Comparison of ENCODE assay signal across 16 cellular contexts in genomic region chr4:5973033-5973432, GRCh38. TPM values are rescaled to one million over a fixed set of nuclear protein-coding genes. Genes with fewer than 3 reads are reported as not detected.
DNase-seq lines count a peak whose midpoint lies in the region; ATAC-seq and TF ChIP-seq lines count a peak whose summit lies in the region.
"Had no signal": no experiment of that assay in that cellular context is flagged by ENCODE, and none has a peak within 500 bp of the region (broad histone marks: within the 10 kb centered on the region; RNA-seq: fewer than 3 reads in every experiment).

No MANE protein-coding gene starts in this region.

- DNase-seq in IMR-90 (no peak), WERI-Rb-1 (peak; percentile 2), endodermal cell (peak; percentile 29), stomach (peak; percentile 17), aorta (no peak), NCI-H345 (lab: John Stamatoyannopoulos, UW) (no peak)
- DNase-seq: BE2C; CD4-positive, alpha-beta memory T cell; DMS153; DMS79 treated with DMSO at 0.1 percent for 48 hours; EL; H9 had no signal

- H2AK5ac ChIP-seq in IMR-90 (ENCODE audit: low read depth, low read length): no peak overlapping the region

- H3K18ac ChIP-seq in IMR-90 (ENCODE audit: low read depth, low read length): no peak overlapping the region

- H2AFZ ChIP-seq in IMR-90 (replicated peaks; ENCODE audit: low read length, poor library complexity): peak overlapping the region; percentile 11
- H2AFZ ChIP-seq: GM23338 had no signal

- H3K4me1 Mint-ChIP-seq in endodermal cell: peaks cover 7% of the 10 kb centered on the region
- H3K4me1 Mint-ChIP-seq: CD4-positive, alpha-beta memory T cell had no signal

- TF ChIP-seq EP300 in stomach (IDR thresholded peaks at IDR 0.05): no peak

- no peak overlapping the region for H4K91ac ChIP-seq in IMR-90 (ENCODE audit: insufficient read depth, low read depth, low read length)

- H3K14ac ChIP-seq in IMR-90 (replicated peaks; ENCODE audit: low read depth, low read length): no peak overlapping the region

- dilution Hi-C loops in IMR-90 (cut with HindIII; ENCODE audit: low sequenced_read_pairs, unreplicated experiment): no loop called here

- WGBS in IMR-90 (ENCODE audit: extremely low coverage in 2 of 2, insufficient read length in 1 of 2), 2 experiments: 59% methylated on average over 8 of the region's 10 CpGs; no CpG with 5 or more reads in 1 of the 2 experiments
- WGBS in endodermal cell (ENCODE audit: insufficient coverage in 1 of 2, insufficient read length in 1 of 2), 2 experiments: 86 to 88% methylated on average over 5 to 10 of the region's 10 CpGs
- WGBS in stomach, 5 donors: 61 to 76% (median 69%) methylated on average over 10 of the region's 10 CpGs
- 69 to 74% methylated on average over 10 of the region's 10 CpGs for WGBS in aorta, 2 donors

- no peak overlapping the region for H3K23ac ChIP-seq in IMR-90 (ENCODE audit: low read depth, low read length)

- intact Hi-C loops in IMR-90 (cut with micrococcal nuclease) (no loop called here), stomach (cut with DNase I; ENCODE audit: low total_unique reads) (no loop called here), aorta (cut with DNase I) (no loop called here)

- H3K4me1 ChIP-seq in IMR-90 (ENCODE audit: control insufficient read depth, insufficient read depth, low read length) (no peaks in the 10 kb centered on the region), endodermal cell (ENCODE audit: control insufficient read depth, insufficient read depth, low read length) (no peaks in the 10 kb centered on the region), stomach (no peaks in the 10 kb centered on the region), aorta (ENCODE audit: control insufficient read depth in 1 of 2, insufficient read depth in 2 of 2, low read length in 2 of 2) (no peaks in the 10 kb centered on the region)
- H3K4me1 ChIP-seq: BE2C had no signal

- no peaks in the 10 kb centered on the region for H3K36me3 ChIP-seq in IMR-90 (ENCODE audit: control insufficient read depth, insufficient read depth, low read length)
- no peaks in the 10 kb centered on the region for H3K36me3 ChIP-seq in WERI-Rb-1
- no peaks in the 10 kb centered on the region for H3K36me3 ChIP-seq in endodermal cell (ENCODE audit: control insufficient read depth, insufficient read depth, low read length)
- no peaks in the 10 kb centered on the region for H3K36me3 ChIP-seq in stomach
- no peaks in the 10 kb centered on the region for H3K36me3 ChIP-seq in aorta (ENCODE audit: control insufficient read depth in 1 of 2, insufficient read depth in 2 of 2, low read length in 1 of 2)
- H3K36me3 ChIP-seq: BE2C had no signal

- POLR2A ChIA-PET in IMR-90 (lab: Charles Lee; ENCODE audit: unreplicated experiment): interaction anchor here (0.7 kb wide), 1 partner anchor 28 kb away, joined by 3 read pairs; no protein-coding TSS in a partner anchor

- in situ Hi-C loops in IMR-90 (cut with MboI; ENCODE audit: low sequenced_read_pairs): no loop called here

- no peak for TF ChIP-seq RAD21 in IMR-90 (IDR thresholded peaks at IDR 0.05; ENCODE audit: low read length)

- no peak overlapping the region for H4K8ac ChIP-seq in IMR-90 (ENCODE audit: low read depth in 2 of 2, low read length in 2 of 2)

- ATAC-seq in IMR-90 (ENCODE audit: low read depth) (no peak), aorta (ENCODE audit: low FRiP score) (no peak), GM18870 (IDR thresholded peaks at IDR 0.05; ENCODE audit: unreplicated experiment) (no peak)
- ATAC-seq: GM23338 had no signal

- H3K9me3 ChIP-seq in IMR-90 (ENCODE audit: control insufficient read depth, insufficient read depth, low read length) (no peaks in the 10 kb centered on the region), WERI-Rb-1 (ENCODE audit: severe bottlenecking) (no peaks in the 10 kb centered on the region), endodermal cell (ENCODE audit: control insufficient read depth, low read length) (no peaks in the 10 kb centered on the region), stomach (no peaks in the 10 kb centered on the region), aorta (ENCODE audit: control insufficient read depth, low read length) (no peaks in the 10 kb centered on the region)
- H3K9me3 ChIP-seq: BE2C had no signal

- no peaks in the 10 kb centered on the region for H3K79me1 ChIP-seq in IMR-90 (ENCODE audit: low read depth in 1 of 2, low read length in 2 of 2)

- no peak for TF ChIP-seq CTCF in IMR-90 (conservative IDR thresholded peaks at IDR 0.05; ENCODE audit: low read depth, low read length)
- TF ChIP-seq CTCF in WERI-Rb-1 (IDR thresholded peaks at IDR 0.05; ENCODE audit: low read depth, low read length): no peak
- no peak for TF ChIP-seq CTCF in endodermal cell (conservative IDR thresholded peaks at IDR 0.05)
- no peak for TF ChIP-seq CTCF in stomach (IDR thresholded peaks at IDR 0.05)

- no peak for TF ChIP-seq POLR2A in IMR-90 (IDR thresholded peaks at IDR 0.05; ENCODE audit: low read depth, low read length)
- no peak for TF ChIP-seq POLR2A in stomach (IDR thresholded peaks at IDR 0.05)

- H3K27me3 Mint-ChIP-seq in endodermal cell (ENCODE audit: insufficient read depth): no peaks in the 10 kb centered on the region

- no peak overlapping the region for H3K4me2 ChIP-seq in IMR-90 (ENCODE audit: low read depth, low read length)
- H3K4me2 ChIP-seq: GM23338 had no signal

- no peaks in the 10 kb centered on the region for H3K9me1 ChIP-seq in IMR-90 (ENCODE audit: insufficient read depth, low read length)

- H2BK5ac ChIP-seq in IMR-90 (ENCODE audit: low read depth, low read length, poor library complexity, severe bottlenecking): no peak overlapping the region

- H3K9ac ChIP-seq in IMR-90 (ENCODE audit: low read depth, low read length) (no peak overlapping the region), endodermal cell (ENCODE audit: extremely low read depth, low read length, poor library complexity, severe bottlenecking) (no peak overlapping the region)

- no peak overlapping the region for H2BK20ac ChIP-seq in IMR-90 (ENCODE audit: low read depth, low read length)

- no peak overlapping the region for H2AK9ac ChIP-seq in IMR-90 (replicated peaks; ENCODE audit: low read depth, low read length, poor library complexity)

- H3K4me3 Mint-ChIP-seq in endodermal cell: no peak overlapping the region
- H3K4me3 Mint-ChIP-seq: CD4-positive, alpha-beta memory T cell; GM23338; H9 had no signal

- no peak overlapping the region for H2BK120ac ChIP-seq in IMR-90 (ENCODE audit: low read depth, low read length)

- H3K27ac Mint-ChIP-seq in endodermal cell: no peak overlapping the region
- H3K27ac Mint-ChIP-seq: CD4-positive, alpha-beta memory T cell; GM23338 had no signal

- CTCF ChIA-PET in IMR-90 (lab: Yijun Ruan, JAX): no interaction called here

- no peaks in the 10 kb centered on the region for H3K36me3 Mint-ChIP-seq in endodermal cell (ENCODE audit: low read depth)
- H3K36me3 Mint-ChIP-seq: CD4-positive, alpha-beta memory T cell had no signal

- H3K4ac ChIP-seq in IMR-90 (ENCODE audit: low read depth, low read length): no peak overlapping the region

- no peaks in the 10 kb centered on the region for H4K20me1 ChIP-seq in IMR-90 (ENCODE audit: insufficient read depth, low read length)

- H3K56ac ChIP-seq in IMR-90 (ENCODE audit: extremely low read depth, insufficient read depth, low read length): no peak overlapping the region

- H4K5ac ChIP-seq in IMR-90 (ENCODE audit: low read depth, low read length): no peak overlapping the region

- H3K4me3 ChIP-seq in IMR-90 (ENCODE audit: insufficient read depth, low read depth, low read length) (no peak overlapping the region), WERI-Rb-1 (ENCODE audit: low read depth, low read length) (no peak overlapping the region), endodermal cell (ENCODE audit: low read length) (no peak overlapping the region), stomach (no peak overlapping the region), aorta (ENCODE audit: low read length in 2 of 2) (no peak overlapping the region)
- H3K4me3 ChIP-seq: GM23338 had no signal

- no TSS peak for BruUV-seq in IMR-90 (replicated peaks; lab: Mats Ljungman, UMichigan)

- H3K27ac ChIP-seq in IMR-90 (ENCODE audit: insufficient read depth, low read length) (no peak overlapping the region), WERI-Rb-1 (no peak overlapping the region), endodermal cell (ENCODE audit: low read depth, low read length) (no peak overlapping the region), stomach (no peak overlapping the region), aorta (ENCODE audit: low read depth in 1 of 2, low read length in 2 of 2) (no peak overlapping the region)
- H3K27ac ChIP-seq: C4-2B had no signal

- H3K9me3 Mint-ChIP-seq in endodermal cell: no peaks in the 10 kb centered on the region
- H3K9me3 Mint-ChIP-seq: CD4-positive, alpha-beta memory T cell; GM23338; H9 had no signal

- H3K27me3 ChIP-seq in IMR-90 (ENCODE audit: control insufficient read depth, insufficient read depth, low read length) (no peaks in the 10 kb centered on the region; the same call in 1 of the 2 replicates), WERI-Rb-1 (ENCODE audit: insufficient read depth, low read depth, severe bottlenecking) (no peaks in the 10 kb centered on the region), endodermal cell (ENCODE audit: control insufficient read depth, insufficient read depth, low read length, poor library complexity, severe bottlenecking) (no peaks in the 10 kb centered on the region), stomach (peaks cover 0 to 76% (median 9%) of the 10 kb centered on the region in 3 donors), aorta (ENCODE audit: control insufficient read depth in 1 of 2, insufficient read depth in 2 of 2, low read length in 1 of 2) (no peaks in the 10 kb centered on the region)
- H3K27me3 ChIP-seq: BE2C had no signal

- H2BK15ac ChIP-seq in IMR-90 (ENCODE audit: low read depth, low read length): no peak overlapping the region

TF ChIP-seq in IMR-90, 13 proteins besides CTCF, POLR2A, EP300 and RAD21 (continues in another document):
- TF ChIP-seq NFE2L2 (IDR thresholded peaks at IDR 0.05; ENCODE audit: low read depth, low read length): no peak
- no peak for TF ChIP-seq FOS (IDR thresholded peaks at IDR 0.05; ENCODE audit: low read depth, low read length)
- no peak for TF ChIP-seq RFX5 (IDR thresholded peaks at IDR 0.05; ENCODE audit: low read depth, low read length)
- no peak for TF ChIP-seq CEBPB (IDR thresholded peaks at IDR 0.05; ENCODE audit: low read depth, low read length)
- TF ChIP-seq MAZ (IDR thresholded peaks at IDR 0.05; ENCODE audit: borderline replicate concordance, low read depth, low read length): no peak
- no peak for TF ChIP-seq SMC3 (IDR thresholded peaks at IDR 0.05; ENCODE audit: low read depth, low read length)
- TF ChIP-seq MAFK (IDR thresholded peaks at IDR 0.05; ENCODE audit: low read depth, low read length): no peak

RNA-seq across cellular contexts. Expression of gene C4orf50, which starts 45.2 kb away (rescaled TPM):
- total RNA-seq in IMR-90 (2012; rRNA removed) (not detected in 2 replicates), endodermal cell (1 to 10 TPM in 1 of 2 donors, under 1 TPM in 1; 0.84 to 1.6 TPM), stomach (1 to 10 TPM in 2 of 5 donors, under 1 TPM in 1, not detected in 2; 0.55 to 1.8 (median 1.2) TPM), aorta (under 1 TPM; 0.03 to 0.06 TPM)
- polyA plus RNA-seq in IMR-90 (2012; rRNA removed) (not detected in 2 replicates), stomach (under 1 TPM in 1 of 3 donors, not detected in 2; under 0.01 TPM), aorta (not detected)
- not detected in 2 replicates for polyA plus RNA-seq in IMR-90 (2012; cell fraction: cytosol; rRNA removed)
- not detected in 2 replicates for polyA plus RNA-seq in IMR-90 (2012; cell fraction: nucleus; rRNA removed; ENCODE audit: low replicate concordance)
- polyA plus RNA-seq in endodermal cell (2013, experiment 1 of 2): 0.11 TPM
- 0.17 TPM for polyA plus RNA-seq in endodermal cell (2013, experiment 2 of 2)
- total RNA-seq: HT1080 had no signal

Comparison
In these comparisons a context has a peak if more than half of its experiments do, and no peak if none do; other contexts are left out.
1. DNase-seq: peak in WERI-Rb-1 (single experiment), endodermal cell (single experiment) and stomach (single experiment); none in IMR-90 (single experiment), aorta (0 of 2) and NCI-H345 (single experiment).